Comparison of ENCODE assay signal across 18 cellular contexts in genomic region chr2:60391250-60392013, GRCh38.
DNase-seq lines count a peak whose midpoint lies in the region; ATAC-seq and TF ChIP-seq lines count a peak whose summit lies in the region.
"Had no signal": no experiment of that assay in that cellular context is flagged by ENCODE, and none has a peak within 500 bp of the region (broad histone marks: within the 10 kb centered on the region; RNA-seq: fewer than 3 reads in every experiment).

No MANE protein-coding gene starts in this region.

- H3K79me2 ChIP-seq in DND-41 (ENCODE audit: insufficient read depth, low read length) (no peaks in the 10 kb centered on the region), HCT116 (ENCODE audit: insufficient read depth, low read length) (no peaks in the 10 kb centered on the region)

- H4K20me1 ChIP-seq in DND-41 (ENCODE audit: insufficient read depth, low read length): no peaks in the 10 kb centered on the region
- H4K20me1 ChIP-seq in HCT116 (ENCODE audit: insufficient read depth): no peaks in the 10 kb centered on the region

- ATAC-seq in DND-41 (ENCODE audit: insufficient read depth, low read depth) (peak; percentile 70), HCT116 (peak; percentile 40; the same call in 1 of the 2 replicates)
- ATAC-seq in stimulated activated effector memory CD8-positive, alpha-beta T cell treated with anti-CD3 and anti-CD28 coated beads, Interleukin-12 subunit alpha, Interleukin-12 subunit beta, amount 100 ng/mL, for 72 hours: peak; percentile 6
- ATAC-seq: activated CD8-positive, alpha-beta T cell treated with anti-CD3 and anti-CD28 coated beads for 36 hours; activated T-cell treated with anti-CD3 and anti-CD28 coated beads, Interleukin-2, amount 50 U/mL, for 4 hours had no signal

- TF ChIP-seq CTCF in DND-41 (IDR thresholded peaks at IDR 0.05; ENCODE audit: borderline replicate concordance, extremely low read depth, low read length, poor library complexity, severe bottlenecking) (no peak), HCT116 (IDR thresholded peaks at IDR 0.05 in 2 of 3, conservative IDR thresholded peaks at IDR 0.05 in 1 of 3; ENCODE audit: borderline replicate concordance in 1 of 3, insufficient read depth in 1 of 3, low read depth in 2 of 3, low read length in 2 of 3) (no peak), Caco-2 (IDR thresholded peaks at IDR 0.05; ENCODE audit: insufficient read depth in 1 of 2, low read depth in 1 of 2, low read length in 1 of 2, severe bottlenecking in 1 of 2, unreplicated experiment in 1 of 2) (no peak)

- H3K27me3 ChIP-seq in DND-41 (ENCODE audit: insufficient read depth, low read length, poor library complexity): no peaks in the 10 kb centered on the region
- H3K27me3 ChIP-seq in HCT116 (ENCODE audit: insufficient read depth, low read length): peaks cover 26% of the 10 kb centered on the region
- no peaks in the 10 kb centered on the region for H3K27me3 ChIP-seq in SJCRH30
- H3K27me3 ChIP-seq in Caco-2 (replicated peaks; ENCODE audit: control insufficient read depth, insufficient read depth, low read length): no peaks in the 10 kb centered on the region
- H3K27me3 ChIP-seq: esophagus squamous epithelium, tibial nerve had no signal

- DNase-seq in DND-41 (peak; percentile 43), HCT116 (ENCODE audit: low read depth, low spot score) (no peak), SJCRH30 (peak; percentile 26 to 43), Caco-2 (no peak), NCI-H2081 treated with DMSO at 0.1 percent for 48 hours (lab: John Stamatoyannopoulos, UW) (no peak)
- DNase-seq in stimulated activated effector memory CD8-positive, alpha-beta T cell treated with anti-CD3 and anti-CD28 coated beads, Interleukin-12 subunit alpha, Interleukin-12 subunit beta, amount 100 ng/mL, for 72 hours (ENCODE audit: low spot score in 2 of 2): no peak
- DNase-seq in activated naive CD8-positive, alpha-beta T cell treated with anti-CD3 and anti-CD28 coated beads for 36 hours: no peak
- DNase-seq: activated CD8-positive, alpha-beta T cell treated with anti-CD3 and anti-CD28 coated beads for 36 hours; activated naive CD4-positive, alpha-beta T cell treated with Interleukin-2 at 50 U/mL for 16 hours; activated T-cell treated with anti-CD3 and anti-CD28 coated beads, Interleukin-2, amount 50 U/mL, for 4 hours; aorta; COR-L47; effector CD8-positive, alpha-beta T cell; esophagus squamous epithelium; KBM-7; NCI-H1694 treated with DMSO at 0.1 percent for 48 hours; T1000 had no signal

- no peaks in the 10 kb centered on the region for H3K9me3 Mint-ChIP-seq in stimulated activated effector memory CD8-positive, alpha-beta T cell treated with anti-CD3 and anti-CD28 coated beads, Interleukin-12 subunit alpha, Interleukin-12 subunit beta, amount 100 ng/mL, for 72 hours
- H3K9me3 Mint-ChIP-seq in Caco-2 (ENCODE audit: unreplicated experiment): no peaks in the 10 kb centered on the region
- H3K9me3 Mint-ChIP-seq in activated naive CD8-positive, alpha-beta T cell treated with anti-CD3 and anti-CD28 coated beads for 36 hours: no peaks in the 10 kb centered on the region
- H3K9me3 Mint-ChIP-seq: activated CD8-positive, alpha-beta T cell treated with anti-CD3 and anti-CD28 coated beads for 36 hours; activated T-cell treated with anti-CD3 and anti-CD28 coated beads, Interleukin-2, amount 50 U/mL, for 4 hours had no signal

- POLR2A ChIA-PET in HCT116 (lab: Charles Lee): no interaction called here
- POLR2A ChIA-PET in Caco-2 (lab: Charles Lee): no interaction called here

- H3K9me3 ChIP-seq in DND-41 (ENCODE audit: insufficient read depth, low read length, severe bottlenecking) (no peaks in the 10 kb centered on the region), HCT116 (ENCODE audit: control insufficient read depth in 1 of 2, insufficient read depth in 1 of 2, low read depth in 1 of 2, low read length in 2 of 2) (no peaks in the 10 kb centered on the region), SJCRH30 (replicated peaks) (no peaks in the 10 kb centered on the region), Caco-2 (no peaks in the 10 kb centered on the region)
- H3K9me3 ChIP-seq: esophagus squamous epithelium, tibial nerve had no signal

- CTCF ChIA-PET in HCT116 (lab: Charles Lee) (no interaction called here), Caco-2 (lab: Charles Lee) (no interaction called here)

- no peak overlapping the region for H3K27ac ChIP-seq in DND-41 (ENCODE audit: low read length)
- no peak overlapping the region for H3K27ac ChIP-seq in HCT116 (ENCODE audit: low read depth, low read length)
- no peak overlapping the region for H3K27ac ChIP-seq in SJCRH30
- H3K27ac ChIP-seq: tibial nerve had no signal

- H3K4me2 ChIP-seq in DND-41 (ENCODE audit: insufficient read depth, low read length): no peak overlapping the region
- peak overlapping the region; percentile 32 for H3K4me2 ChIP-seq in HCT116 (ENCODE audit: low read length)

- peaks cover 6% of the 10 kb centered on the region for H3K4me1 ChIP-seq in DND-41 (ENCODE audit: insufficient read depth, low read length)
- H3K4me1 ChIP-seq in HCT116 (ENCODE audit: control insufficient read depth in 1 of 2, insufficient read depth in 2 of 2, low read length in 2 of 2): peaks cover 0 to 9% of the 10 kb centered on the region in 2 experiments; a peak in 2 of 4 replicates
- H3K4me1 ChIP-seq in SJCRH30: peaks cover 7% of the 10 kb centered on the region
- H3K4me1 ChIP-seq in Caco-2: no peaks in the 10 kb centered on the region
- H3K4me1 ChIP-seq: tibial nerve had no signal

- H3K4me3 ChIP-seq in DND-41 (ENCODE audit: low read depth in 1 of 2, low read length in 2 of 2) (no peak overlapping the region), HCT116 (replicated peaks in 1 of 2; ENCODE audit: low read depth in 1 of 2, low read length in 2 of 2) (no peak overlapping the region), SJCRH30 (no peak overlapping the region), Caco-2 (ENCODE audit: low read depth, low read length) (no peak overlapping the region)
- H3K4me3 ChIP-seq: esophagus squamous epithelium, tibial nerve had no signal

- no peak overlapping the region for H3K4me3 Mint-ChIP-seq in stimulated activated effector memory CD8-positive, alpha-beta T cell treated with anti-CD3 and anti-CD28 coated beads, Interleukin-12 subunit alpha, Interleukin-12 subunit beta, amount 100 ng/mL, for 72 hours
- H3K4me3 Mint-ChIP-seq in Caco-2 (ENCODE audit: unreplicated experiment): no peak overlapping the region
- H3K4me3 Mint-ChIP-seq in activated naive CD8-positive, alpha-beta T cell treated with anti-CD3 and anti-CD28 coated beads for 36 hours: no peak overlapping the region
- H3K4me3 Mint-ChIP-seq: activated CD8-positive, alpha-beta T cell treated with anti-CD3 and anti-CD28 coated beads for 36 hours; activated T-cell treated with anti-CD3 and anti-CD28 coated beads, Interleukin-2, amount 50 U/mL, for 4 hours had no signal

- no peak overlapping the region for H3K9ac ChIP-seq in DND-41 (ENCODE audit: low read depth, low read length)
- H3K9ac ChIP-seq in HCT116 (ENCODE audit: low read length): no peak overlapping the region

- intact Hi-C loops in HCT116 (cut with micrococcal nuclease) (no loop called here), Caco-2 (cut with micrococcal nuclease; ENCODE audit: unreplicated experiment) (no loop called here)

- no peaks in the 10 kb centered on the region for H3K9me2 ChIP-seq in HCT116 (ENCODE audit: insufficient read depth)

- H3K27me3 Mint-ChIP-seq in Caco-2 (ENCODE audit: insufficient read depth, unreplicated experiment): peaks cover 2% of the 10 kb centered on the region
- H3K27me3 Mint-ChIP-seq in activated naive CD8-positive, alpha-beta T cell treated with anti-CD3 and anti-CD28 coated beads for 36 hours: peaks cover 8% of the 10 kb centered on the region
- H3K27me3 Mint-ChIP-seq: activated CD8-positive, alpha-beta T cell treated with anti-CD3 and anti-CD28 coated beads for 36 hours had no signal

- RAD21 ChIA-PET in HCT116 (lab: Charles Lee; ENCODE audit: low non-redundant PET in 1 of 2, low total read pairs in 2 of 2, uncharacterized antibody in 2 of 2, unreplicated experiment in 2 of 2): interaction anchor here in 1 of 2 experiments (0.6 kb wide), 1 partner anchor 159 kb away, joined by 4 read pairs; no protein-coding TSS in a partner anchor

- no peak for TF ChIP-seq POLR2A in HCT116 (IDR thresholded peaks at IDR 0.05; ENCODE audit: borderline replicate concordance, extremely low read depth, insufficient read depth, insufficient read length)

- no peaks in the 10 kb centered on the region for H3K36me3 ChIP-seq in DND-41 (ENCODE audit: insufficient read depth, low read length)
- H3K36me3 ChIP-seq in HCT116 (ENCODE audit: control insufficient read depth in 1 of 2, insufficient read depth in 2 of 2, low read length in 2 of 2): no peaks in the 10 kb centered on the region
- no peaks in the 10 kb centered on the region for H3K36me3 ChIP-seq in SJCRH30
- H3K36me3 ChIP-seq in Caco-2 (ENCODE audit: control insufficient read depth, insufficient read depth, low read length): no peaks in the 10 kb centered on the region
- H3K36me3 ChIP-seq: esophagus squamous epithelium, tibial nerve had no signal

- H3K27ac Mint-ChIP-seq in stimulated activated effector memory CD8-positive, alpha-beta T cell treated with anti-CD3 and anti-CD28 coated beads, Interleukin-12 subunit alpha, Interleukin-12 subunit beta, amount 100 ng/mL, for 72 hours: no peak overlapping the region
- H3K27ac Mint-ChIP-seq in Caco-2 (ENCODE audit: unreplicated experiment): no peak overlapping the region
- no peak overlapping the region for H3K27ac Mint-ChIP-seq in activated naive CD8-positive, alpha-beta T cell treated with anti-CD3 and anti-CD28 coated beads for 36 hours
- H3K27ac Mint-ChIP-seq: activated CD8-positive, alpha-beta T cell treated with anti-CD3 and anti-CD28 coated beads for 36 hours had no signal

- TF ChIP-seq RAD21 in HCT116 (IDR thresholded peaks at IDR 0.05; ENCODE audit: low read depth): no peak

- H2AFZ ChIP-seq in DND-41 (ENCODE audit: low read depth, low read length) (no peak overlapping the region), HCT116 (ENCODE audit: low read depth, low read length, poor library complexity, severe bottlenecking) (no peak overlapping the region)

- BruUV-seq in HCT116 (replicated peaks; lab: Mats Ljungman, UMichigan): no TSS peak
- no TSS peak for BruUV-seq in Caco-2 (replicated peaks; lab: Mats Ljungman, UMichigan)

- no peaks in the 10 kb centered on the region for H3K36me3 Mint-ChIP-seq in stimulated activated effector memory CD8-positive, alpha-beta T cell treated with anti-CD3 and anti-CD28 coated beads, Interleukin-12 subunit alpha, Interleukin-12 subunit beta, amount 100 ng/mL, for 72 hours
- H3K36me3 Mint-ChIP-seq in Caco-2 (ENCODE audit: insufficient read depth, unreplicated experiment): no peaks in the 10 kb centered on the region
- H3K36me3 Mint-ChIP-seq in activated naive CD8-positive, alpha-beta T cell treated with anti-CD3 and anti-CD28 coated beads for 36 hours: no peaks in the 10 kb centered on the region

- H3K4me1 Mint-ChIP-seq in stimulated activated effector memory CD8-positive, alpha-beta T cell treated with anti-CD3 and anti-CD28 coated beads, Interleukin-12 subunit alpha, Interleukin-12 subunit beta, amount 100 ng/mL, for 72 hours: no peaks in the 10 kb centered on the region
- no peaks in the 10 kb centered on the region for H3K4me1 Mint-ChIP-seq in Caco-2 (ENCODE audit: low read depth, unreplicated experiment)
- no peaks in the 10 kb centered on the region for H3K4me1 Mint-ChIP-seq in activated naive CD8-positive, alpha-beta T cell treated with anti-CD3 and anti-CD28 coated beads for 36 hours

Comparison
In these comparisons a context has a peak if more than half of its experiments do, and no peak if none do; other contexts are left out.
1. ATAC-seq: peak in every context shown above with its lines; median percentile 70 in DND-41; 40 in HCT116; 6 in stimulated activated effector memory CD8-positive, alpha-beta T cell treated with anti-CD3 and anti-CD28 coated beads, Interleukin-12 subunit alpha, Interleukin-12 subunit beta, amount 100 ng/mL, for 72 hours.
2. DNase-seq: peak in DND-41 (single experiment) and SJCRH30 (2 of 2); none in HCT116 (single experiment), stimulated activated effector memory CD8-positive, alpha-beta T cell treated with anti-CD3 and anti-CD28 coated beads, Interleukin-12 subunit alpha, Interleukin-12 subunit beta, amount 100 ng/mL, for 72 hours (0 of 2), Caco-2 (0 of 2), NCI-H2081 treated with DMSO at 0.1 percent for 48 hours (single experiment) and activated naive CD8-positive, alpha-beta T cell treated with anti-CD3 and anti-CD28 coated beads for 36 hours (single experiment).